In genomic region chr2:167508709-167509108, GRCh38 we compare ENCODE assay signal across 27 cellular contexts.
"Had no signal": no experiment of that assay in that cellular context is flagged by ENCODE, and none has a peak within 500 bp of the region (broad histone marks: within the 10 kb centered on the region; RNA-seq: fewer than 3 reads in every experiment).

No MANE protein-coding gene starts in this region.

- H3K36me3 ChIP-seq: cardiac muscle cell, colonic mucosa, left lung, neutrophil, prostate gland, spleen, suprapubic skin, tibial artery had no signal

- H3K4me1 ChIP-seq: body of pancreas, colonic mucosa, foreskin keratinocyte, left lung, prostate gland, spleen, suprapubic skin, tibial artery had no signal

- FAIRE-seq: endothelial cell of umbilical vein, islet of Langerhans had no signal

- H3K27me3 ChIP-seq: body of pancreas, cardiac muscle cell, colonic mucosa, foreskin keratinocyte, left lung, neutrophil, spleen, suprapubic skin, tibial artery had no signal

- H3K4me3 ChIP-seq: body of pancreas, cardiac muscle cell, colonic mucosa, left lung, lung, prostate gland, spleen, suprapubic skin, tibial artery had no signal

- H3K27ac ChIP-seq: body of pancreas, colonic mucosa, foreskin keratinocyte, left lung, neutrophil, prostate gland, spleen, suprapubic skin, tibial artery had no signal

- ATAC-seq: activated T-cell treated with anti-CD3 and anti-CD28 coated beads, Interleukin-2, amount 50 U/mL, for 72 hours; body of pancreas; effector memory CD8-positive, alpha-beta T cell; esophagus mucosa; foreskin keratinocyte; left lung had no signal

- DNase-seq: activated CD4-positive, alpha-beta T cell treated with anti-CD3 and anti-CD28 coated beads for 4 hours; activated CD4-positive, alpha-beta T cell treated with anti-CD3 and anti-CD28 coated beads, Interleukin-2, amount 50 U/mL, for 4 hours; activated naive CD4-positive, alpha-beta T cell; activated T-cell treated with anti-CD3 and anti-CD28 coated beads for 4 hours; activated T-cell treated with anti-CD3 and anti-CD28 coated beads, Interleukin-2, amount 50 U/mL, for 72 hours; aorta; body of pancreas; cerebellar nuclear complex; colonic mucosa; effector memory CD8-positive, alpha-beta T cell; foreskin keratinocyte; left lung; mesendoderm; naive B cell; nephron progenitor cell; spleen; stimulated activated naive CD4-positive, alpha-beta T cell; T-helper 1 cell; tibial artery had no signal

- H3K9me3 ChIP-seq: body of pancreas, colonic mucosa, left lung, neutrophil, prostate gland, spleen, suprapubic skin, tibial artery had no signal
